1 cellular context compared by ENCODE assay signal in the genomic region with DNA sequence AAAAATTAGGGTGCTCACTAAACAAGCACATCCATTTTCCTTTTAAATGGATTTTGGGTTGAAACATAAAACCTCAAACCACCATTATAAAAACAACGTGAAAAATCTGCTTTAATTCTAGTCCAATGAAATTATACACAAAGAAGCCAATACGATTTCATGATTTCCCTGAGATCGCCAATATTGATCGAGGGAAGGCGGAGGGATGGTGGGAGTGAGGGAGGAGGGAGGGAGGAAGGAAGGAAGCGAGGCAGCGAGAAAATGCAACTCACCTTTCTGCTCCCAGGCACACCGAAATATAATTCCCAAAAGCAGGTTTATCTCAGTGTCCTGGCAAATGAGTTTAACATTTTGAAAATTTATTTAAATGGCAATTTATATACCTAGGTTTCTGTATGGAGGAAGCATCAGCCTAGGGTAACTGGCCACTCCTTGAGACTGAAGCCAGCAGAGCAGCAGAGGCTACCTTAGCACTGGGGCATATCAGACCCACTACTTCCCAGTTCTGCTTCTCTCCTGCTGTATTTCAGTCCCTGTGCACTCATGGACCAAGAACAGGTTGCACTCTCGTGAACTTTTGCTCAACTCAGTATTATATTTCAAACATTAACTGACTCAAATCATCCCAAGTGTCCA.
TF ChIP-seq lines count a peak whose summit lies in the region.

No MANE protein-coding gene starts in this region.

TF ChIP-seq in HepG2, 621 proteins besides CTCF, POLR2A, EP300 and RAD21 (continued from another document):
- TF ChIP-seq ONECUT2 (CRISPR knock-in tag; IDR thresholded peaks at IDR 0.05) (no peak), MTA1 (CRISPR knock-in tag; IDR thresholded peaks at IDR 0.05; ENCODE audit: borderline replicate concordance) (no peak), TBL1XR1 (IDR thresholded peaks at IDR 0.05; ENCODE audit: borderline replicate concordance, low read length, partially characterized antibody) (no peak), ZBTB20 (CRISPR knock-in tag; IDR thresholded peaks at IDR 0.05; ENCODE audit: borderline replicate concordance, low read depth) (no peak), FOSL1 (CRISPR knock-in tag; IDR thresholded peaks at IDR 0.05; ENCODE audit: borderline replicate concordance) (no peak)
